Comparison of ENCODE assay signal across 8 cellular contexts in the genomic region with DNA sequence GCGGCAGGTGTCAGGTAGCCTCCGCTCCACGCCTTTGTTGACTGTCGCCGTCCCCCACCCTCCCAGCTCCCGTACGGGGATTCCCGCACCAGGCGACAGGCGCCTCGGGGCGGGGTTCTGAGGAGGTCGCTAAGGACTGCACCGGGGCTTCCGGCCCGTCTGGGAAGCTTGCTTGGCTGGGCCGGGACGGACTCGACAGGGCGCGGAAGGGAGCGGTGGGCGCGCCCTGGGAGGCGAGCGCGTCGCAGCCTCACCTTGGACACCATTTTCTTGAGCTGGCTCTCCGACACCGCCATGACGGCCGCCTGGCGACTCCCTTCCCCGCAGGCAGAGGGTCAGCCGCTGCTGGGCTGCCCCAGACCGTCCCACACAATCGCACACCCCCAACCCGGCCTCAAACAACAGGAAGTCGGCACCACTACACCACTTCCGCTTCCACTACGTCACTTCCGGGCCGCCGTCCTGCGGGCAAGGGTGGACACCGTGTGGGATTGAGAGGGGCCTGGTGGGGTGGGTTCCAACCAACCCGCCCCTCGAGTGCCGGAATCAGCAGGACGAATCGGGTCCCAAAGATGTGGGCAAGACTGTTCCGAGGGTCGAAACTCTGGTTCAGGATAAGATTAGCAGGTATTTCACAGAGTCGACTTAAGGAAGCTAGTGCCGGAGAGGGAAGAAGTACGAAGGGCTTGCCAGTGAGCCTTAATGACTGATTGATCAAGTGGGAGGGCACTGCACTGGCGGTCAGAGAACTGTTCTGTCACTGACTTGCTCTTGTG. TPM values are rescaled to one million over a fixed set of nuclear protein-coding genes. Genes with fewer than 3 reads are reported as not detected.
A peak's percentile ranks its signal among the peaks of the same experiment; 100 is the strongest.
DNase-seq lines count a peak whose midpoint lies in the region; ATAC-seq and TF ChIP-seq lines count a peak whose summit lies in the region.

A gene with protein sequence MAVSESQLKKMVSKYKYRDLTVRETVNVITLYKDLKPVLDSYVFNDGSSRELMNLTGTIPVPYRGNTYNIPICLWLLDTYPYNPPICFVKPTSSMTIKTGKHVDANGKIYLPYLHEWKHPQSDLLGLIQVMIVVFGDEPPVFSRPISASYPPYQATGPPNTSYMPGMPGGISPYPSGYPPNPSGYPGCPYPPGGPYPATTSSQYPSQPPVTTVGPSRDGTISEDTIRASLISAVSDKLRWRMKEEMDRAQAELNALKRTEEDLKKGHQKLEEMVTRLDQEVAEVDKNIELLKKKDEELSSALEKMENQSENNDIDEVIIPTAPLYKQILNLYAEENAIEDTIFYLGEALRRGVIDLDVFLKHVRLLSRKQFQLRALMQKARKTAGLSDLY (minus strand): TSS at position 422 of the 776 bp plus-strand sequence. CDS start 126 bp downstream, at position 296.

- DNase-seq in BJ (ENCODE audit: low read depth) (peak; percentile 54), GM19240 (ENCODE audit: insufficient read length, low spot score) (peak; percentile 81), NCI-H524 (lab: John Stamatoyannopoulos, UW) (peak; percentile 86 to 92), choroid plexus epithelial cell (ENCODE audit: low read depth) (peak; percentile 91), kidney epithelial cell (ENCODE audit: low read depth) (peak; percentile 79)
- DNase-seq in activated CD4-positive, alpha-beta T cell treated with anti-CD3 and anti-CD28 coated beads for 36 hours, result peak; percentile 95
- DNase-seq in stimulated activated CD4-positive, alpha-beta T cell treated with anti-CD3 and anti-CD28 coated beads, Interleukin-15, amount 100 ng/mL, for 24 hours, result peak; percentile 96

- H3K36me3 ChIP-seq in BJ (ENCODE audit: control insufficient read depth, insufficient read depth, low read length), result no peaks in the 10 kb centered on the region
- no peaks in the 10 kb centered on the region for H3K36me3 ChIP-seq in kidney epithelial cell (ENCODE audit: control insufficient read depth, insufficient read depth, low read length)

- peak; percentile 91 for ATAC-seq in HG03457 (IDR thresholded peaks at IDR 0.05; ENCODE audit: unreplicated experiment)
- peak; percentile 90 for ATAC-seq in activated CD4-positive, alpha-beta T cell treated with anti-CD3 and anti-CD28 coated beads for 36 hours

- H3K9me3 Mint-ChIP-seq in activated CD4-positive, alpha-beta T cell treated with anti-CD3 and anti-CD28 coated beads for 36 hours (ENCODE audit: low read depth), result no peaks in the 10 kb centered on the region

- POLR2A ChIA-PET in BJ (lab: Charles Lee), result interaction anchor here (0.6 kb wide), 1 partner anchor 216 kb away, joined by 4 read pairs; no protein-coding TSS in a partner anchor
- POLR2A ChIA-PET in activated CD4-positive, alpha-beta T cell treated with anti-CD3 and anti-CD28 coated beads for 36 hours (lab: Charles Lee), result interaction anchor here (0.6 to 1.6 kb wide), 8 partner anchors 52 to 205 kb away, joined by 3 to 13 read pairs (median 4); partner anchors contain the start of genes HPS5, LDHA and SPTY2D1

- H3K27ac Mint-ChIP-seq in activated CD4-positive, alpha-beta T cell treated with anti-CD3 and anti-CD28 coated beads for 36 hours, result peak within 1 kb of the TSS; percentile 100

- TF ChIP-seq CTCF in BJ (IDR thresholded peaks at IDR 0.05; ENCODE audit: insufficient read depth, low read depth, low read length) (no peak), choroid plexus epithelial cell (conservative IDR thresholded peaks at IDR 0.05; ENCODE audit: low read depth, low read length) (no peak), kidney epithelial cell (IDR thresholded peaks at IDR 0.05; ENCODE audit: insufficient read depth, low read length, poor library complexity, severe bottlenecking) (no peak)

- no peaks in the 10 kb centered on the region for H3K27me3 Mint-ChIP-seq in activated CD4-positive, alpha-beta T cell treated with anti-CD3 and anti-CD28 coated beads for 36 hours

- H3K36me3 Mint-ChIP-seq in activated CD4-positive, alpha-beta T cell treated with anti-CD3 and anti-CD28 coated beads for 36 hours (ENCODE audit: low read depth), result peaks cover 11% of the 10 kb centered on the region

- no peaks in the 10 kb centered on the region for H3K27me3 ChIP-seq in BJ (ENCODE audit: control insufficient read depth, insufficient read depth, low read length)
- H3K27me3 ChIP-seq in kidney epithelial cell (ENCODE audit: control insufficient read depth, insufficient read depth, low read length), result no peaks in the 10 kb centered on the region

- H3K4me3 ChIP-seq in BJ (ENCODE audit: low read depth, low read length), result peak within 1 kb of the TSS; percentile 64
- H3K4me3 ChIP-seq in choroid plexus epithelial cell (ENCODE audit: low read depth, low read length), result peak within 1 kb of the TSS; percentile 96
- H3K4me3 ChIP-seq in kidney epithelial cell (ENCODE audit: low read depth, low read length), result peak within 1 kb of the TSS; percentile 82

- intact Hi-C loops in activated CD4-positive, alpha-beta T cell treated with anti-CD3 and anti-CD28 coated beads for 36 hours (cut with DNase I, micrococcal nuclease), result loop anchor here (1.0 to 10.0 kb wide), 21 partner anchors 62 to 1320 kb away; partner anchors contain the start of genes GTF2H1 (in 2 of the 2), HPS5 (in 2 of the 2), SERGEF (in 2 of the 2) and SPTY2D1 (in 2 of the 2)

- CTCF ChIA-PET in BJ (lab: Yijun Ruan, JAX), result interaction anchor here (0.6 to 1.9 kb wide), 6 partner anchors 9 to 283 kb away, joined by 3 to 8 read pairs (median 3); no protein-coding TSS in a partner anchor
- CTCF ChIA-PET in activated CD4-positive, alpha-beta T cell treated with anti-CD3 and anti-CD28 coated beads for 36 hours (lab: Charles Lee), result interaction anchor here (0.8 to 2.2 kb wide), 13 partner anchors 11 to 412 kb away, joined by 3 to 12 read pairs (median 4); partner anchors contain the start of gene SPTY2D1

- peak within 1 kb of the TSS; percentile 99 for H3K4me3 Mint-ChIP-seq in activated CD4-positive, alpha-beta T cell treated with anti-CD3 and anti-CD28 coated beads for 36 hours

- peaks cover 49% of the 10 kb centered on the region for H3K4me1 Mint-ChIP-seq in activated CD4-positive, alpha-beta T cell treated with anti-CD3 and anti-CD28 coated beads for 36 hours

RNA-seq across cellular contexts. Expression of the gene that starts here (rescaled TPM):
- polyA plus RNA-seq in BJ (2011; rRNA removed), result 152 and 174 TPM in 2 replicates
- polyA minus RNA-seq in BJ (2011; rRNA and poly(A)+ RNA removed), result 69.4 and 118 TPM in 2 replicates
- 10 to 100 TPM; 39.2 to 85.0 TPM for total RNA-seq in activated CD4-positive, alpha-beta T cell treated with anti-CD3 and anti-CD28 coated beads for 36 hours
- total RNA-seq in kidney epithelial cell, result 131 and 180 TPM in 2 replicates

Comparison
In these comparisons a context has a peak if more than half of its experiments do, and no peak if none do; other contexts are left out.
1. Peak in every context shown above with its lines: DNase-seq, ATAC-seq and H3K4me3 ChIP-seq.